23 cellular contexts compared by ENCODE assay signal in the genomic region with DNA sequence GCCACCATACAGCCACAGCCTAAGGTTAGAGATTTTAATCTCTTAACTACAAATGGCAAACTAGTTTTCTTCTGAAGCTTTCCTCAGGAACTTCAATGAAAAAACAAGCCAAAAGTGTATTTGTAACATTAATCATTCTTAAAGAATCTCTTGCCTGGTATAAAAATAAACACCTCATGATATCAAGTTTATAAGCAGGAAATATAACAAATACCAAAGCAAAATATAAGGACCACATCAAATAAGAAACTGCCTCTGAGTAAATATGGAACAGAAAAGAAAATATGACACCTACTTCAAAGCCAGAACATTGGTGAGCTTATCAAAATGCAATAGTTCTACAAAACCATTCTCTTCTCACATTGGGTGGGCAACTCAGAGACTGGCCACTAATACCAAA.
DNase-seq lines count a peak whose midpoint lies in the region; ATAC-seq and TF ChIP-seq lines count a peak whose summit lies in the region.
"Had no signal": no experiment of that assay in that cellular context is flagged by ENCODE, and none has a peak within 500 bp of the region (broad histone marks: within the 10 kb centered on the region; RNA-seq: fewer than 3 reads in every experiment).

No MANE protein-coding gene starts in this region.

- ATAC-seq in PC-3 (peak; percentile 70), Right ventricle myocardium inferior (no peak)
- no peak for ATAC-seq in CD8-positive, alpha-beta T cell

- H4K20me1 ChIP-seq in PC-3 (ENCODE audit: low read length) = no peaks in the 10 kb centered on the region
- no peaks in the 10 kb centered on the region for H4K20me1 ChIP-seq in neural progenitor cell (ENCODE audit: low read depth)

- H3K4me3 Mint-ChIP-seq in brain (no peak overlapping the region), neural progenitor cell (no peak overlapping the region)
- H3K4me3 Mint-ChIP-seq in CD8-positive, alpha-beta T cell = no peak overlapping the region
- H3K4me3 Mint-ChIP-seq: B cell; CD8-positive, alpha-beta memory T cell had no signal

- POLR2A ChIA-PET in PC-3 (lab: Charles Lee; ENCODE audit: unreplicated experiment) = no interaction called here
- POLR2A ChIA-PET in CD8-positive, alpha-beta T cell (lab: Charles Lee) = no interaction called here

- H3K9me3 Mint-ChIP-seq in brain = no peaks in the 10 kb centered on the region
- no peaks in the 10 kb centered on the region for H3K9me3 Mint-ChIP-seq in neural progenitor cell
- no peaks in the 10 kb centered on the region for H3K9me3 Mint-ChIP-seq in CD8-positive, alpha-beta T cell

- intact Hi-C loops in PC-3 (cut with micrococcal nuclease) (loop anchor here (1.0 to 10.0 kb wide), 2 partner anchors 28 to 71 kb away; no protein-coding TSS in a partner anchor), Right ventricle myocardium inferior (cut with DNase I) (loop anchor here (5.0 kb wide), 1 partner anchor 342 kb away; no protein-coding TSS in a partner anchor)
- intact Hi-C loops in CD8-positive, alpha-beta T cell (cut with DNase I, micrococcal nuclease) = no loop called here

- no peaks in the 10 kb centered on the region for H3K9me2 ChIP-seq in PC-3 (replicated peaks; ENCODE audit: low read length)

- DNase-seq in PC-3 (peak; percentile 36), neural progenitor cell (ENCODE audit: low spot score) (no peak), Right ventricle myocardium inferior (ENCODE audit: missing footprints) (no peak), Kasumi-1 (lab: John Stamatoyannopoulos, UW) (no peak), GM19238 (ENCODE audit: insufficient read length, low spot score) (no peak)
- DNase-seq in CD8-positive, alpha-beta T cell = no peak
- DNase-seq: CD8-positive, alpha-beta memory T cell; DMS 273 treated with DMSO at 0.1 percent for 48 hours; DMS79 treated with DMSO at 0.1 percent for 48 hours; GF-D8; GM23248; KBM-7; MM.1S; NCI-H1694; NCI-H2081; NCI-H2227 treated with DMSO at 0.1 percent for 48 hours; NCI-H526 treated with DMSO at 0.1 percent for 48 hours; RPMI8226; SHP77 had no signal

- H3K27me3 Mint-ChIP-seq in brain (no peaks in the 10 kb centered on the region), neural progenitor cell (ENCODE audit: insufficient read depth, low read depth) (no peaks in the 10 kb centered on the region)
- H3K27me3 Mint-ChIP-seq in CD8-positive, alpha-beta T cell (ENCODE audit: low read depth) = no peaks in the 10 kb centered on the region
- H3K27me3 Mint-ChIP-seq: B cell had no signal

- H3K9me3 ChIP-seq in PC-3 (ENCODE audit: low read length) (no peaks in the 10 kb centered on the region), neural progenitor cell (ENCODE audit: low read depth) (no peaks in the 10 kb centered on the region)
- H3K9me3 ChIP-seq in CD8-positive, alpha-beta T cell (ENCODE audit: low read length) = no peaks in the 10 kb centered on the region
- H3K9me3 ChIP-seq: HAP-1 had no signal

- CTCF ChIA-PET in PC-3 (lab: Charles Lee) = no interaction called here
- CTCF ChIA-PET in CD8-positive, alpha-beta T cell (lab: Charles Lee) = no interaction called here

- peaks cover 18% of the 10 kb centered on the region for H3K36me3 Mint-ChIP-seq in brain
- peaks cover 15% of the 10 kb centered on the region for H3K36me3 Mint-ChIP-seq in neural progenitor cell
- no peaks in the 10 kb centered on the region for H3K36me3 Mint-ChIP-seq in CD8-positive, alpha-beta T cell
- H3K36me3 Mint-ChIP-seq: CD8-positive, alpha-beta memory T cell had no signal

- H3K36me3 ChIP-seq in PC-3 (ENCODE audit: low read depth, low read length) (no peaks in the 10 kb centered on the region), neural progenitor cell (no peaks in the 10 kb centered on the region)
- H3K36me3 ChIP-seq in CD8-positive, alpha-beta T cell (ENCODE audit: insufficient read depth, low read length) = no peaks in the 10 kb centered on the region

- no TSS peak for BruUV-seq in PC-3 (replicated peaks; lab: Mats Ljungman, UMichigan)

- no peak overlapping the region for H3K4me2 ChIP-seq in PC-3 (ENCODE audit: low read length)
- H3K4me2 ChIP-seq in neural progenitor cell = no peak overlapping the region

- peaks cover 11% of the 10 kb centered on the region; the same call in 1 of the 2 replicates for H3K4me1 ChIP-seq in PC-3 (ENCODE audit: insufficient read depth, low read length)
- H3K4me1 ChIP-seq in neural progenitor cell = no peaks in the 10 kb centered on the region
- H3K4me1 ChIP-seq in CD8-positive, alpha-beta T cell (ENCODE audit: insufficient read depth, low read length) = no peaks in the 10 kb centered on the region

- TF ChIP-seq CTCF in PC-3 (conservative IDR thresholded peaks at IDR 0.05; ENCODE audit: low read depth, low read length) (no peak), brain (conservative IDR thresholded peaks at IDR 0.05) (no peak), neural progenitor cell (IDR thresholded peaks at IDR 0.05) (no peak)
- no peak for TF ChIP-seq CTCF in CD8-positive, alpha-beta T cell (IDR thresholded peaks at IDR 0.05)

- no peak overlapping the region for H3K27ac ChIP-seq in PC-3 (ENCODE audit: low read length)
- H3K27ac ChIP-seq in neural progenitor cell = no peak overlapping the region
- no peak overlapping the region for H3K27ac ChIP-seq in CD8-positive, alpha-beta T cell (ENCODE audit: low read depth, low read length)
- H3K27ac ChIP-seq: C4-2B, GM23248 had no signal

- H3K27ac Mint-ChIP-seq in brain (peak overlapping the region in 3 of 5 experiments; percentile 30 to 59 (median 40)), neural progenitor cell (peak overlapping the region; percentile 18)
- no peak overlapping the region for H3K27ac Mint-ChIP-seq in CD8-positive, alpha-beta T cell
- H3K27ac Mint-ChIP-seq: B cell; CD8-positive, alpha-beta memory T cell had no signal

- H3K4me1 Mint-ChIP-seq in brain = peaks cover 85% of the 10 kb centered on the region
- peaks cover 31% of the 10 kb centered on the region for H3K4me1 Mint-ChIP-seq in neural progenitor cell
- no peaks in the 10 kb centered on the region for H3K4me1 Mint-ChIP-seq in CD8-positive, alpha-beta T cell (ENCODE audit: low read depth)
- H3K4me1 Mint-ChIP-seq: B cell; CD8-positive, alpha-beta memory T cell had no signal

- H3F3A ChIP-seq in PC-3 (ENCODE audit: low read length, unreplicated experiment) = no peaks in the 10 kb centered on the region
- no peaks in the 10 kb centered on the region for H3F3A ChIP-seq in neural progenitor cell (ENCODE audit: low read depth)

- H3K27me3 ChIP-seq in PC-3 (ENCODE audit: low read length) (no peaks in the 10 kb centered on the region), neural progenitor cell (no peaks in the 10 kb centered on the region)
- H3K27me3 ChIP-seq in CD8-positive, alpha-beta T cell (ENCODE audit: insufficient read depth, low read length) = no peaks in the 10 kb centered on the region

- H3K4me3 ChIP-seq in PC-3 (ENCODE audit: low read length) = no peak overlapping the region
- H3K4me3 ChIP-seq in neural progenitor cell = no peak overlapping the region
- no peak overlapping the region for H3K4me3 ChIP-seq in CD8-positive, alpha-beta T cell (ENCODE audit: low read depth, low read length)
- H3K4me3 ChIP-seq: GM23248, HAP-1 had no signal

- H2AFZ ChIP-seq in PC-3 (ENCODE audit: low read length) = no peak overlapping the region
- no peak overlapping the region for H2AFZ ChIP-seq in neural progenitor cell (replicated peaks)
- H2AFZ ChIP-seq: GM23248 had no signal

- no peaks in the 10 kb centered on the region for H3K79me2 ChIP-seq in PC-3 (ENCODE audit: low read length)
- peaks cover 32% of the 10 kb centered on the region for H3K79me2 ChIP-seq in neural progenitor cell (ENCODE audit: low read depth)

- H3K9ac ChIP-seq in PC-3 (ENCODE audit: low read length) (no peak overlapping the region), neural progenitor cell (no peak overlapping the region)
- H3K9ac ChIP-seq: GM23248 had no signal

Comparison
In these comparisons a context has a peak if more than half of its experiments do, and no peak if none do; other contexts are left out.
1. intact Hi-C loops: an anchor here in PC-3 (1.0 to 10.0 kb wide) and Right ventricle myocardium inferior (5.0 kb wide); none called in CD8-positive, alpha-beta T cell.